Comparison of ENCODE assay signal across 24 cellular contexts in the genomic region with DNA sequence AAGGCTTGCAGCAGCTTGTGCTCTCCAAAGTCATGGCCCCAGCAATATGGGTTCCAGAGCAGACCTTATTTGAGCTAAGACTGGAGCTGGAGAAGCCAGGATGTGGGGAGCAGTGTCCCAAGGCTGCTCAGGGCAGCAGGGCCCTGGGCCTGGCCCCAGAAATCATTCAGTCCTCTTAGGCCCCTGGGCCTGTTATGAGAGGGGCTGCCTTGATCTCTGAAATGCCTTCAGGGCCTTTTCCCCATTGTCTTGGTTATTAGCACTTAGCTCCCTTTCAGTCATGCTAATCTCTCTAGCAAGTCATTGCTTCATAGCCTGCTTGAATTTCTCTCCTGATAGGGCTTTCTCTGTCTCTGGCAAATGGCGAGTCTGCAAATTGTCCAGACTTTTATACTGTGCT. TPM values are rescaled to one million over a fixed set of nuclear protein-coding genes. Genes with fewer than 3 reads are reported as not detected.
"Had no signal": no experiment of that assay in that cellular context is flagged by ENCODE, and none has a peak within 500 bp of the region (broad histone marks: within the 10 kb centered on the region; RNA-seq: fewer than 3 reads in every experiment).

No MANE protein-coding gene starts in this region.

- H3K36me3 ChIP-seq: SJCRH30 had no signal

- H3K27ac ChIP-seq: HL-60, RWPE1, SJCRH30 had no signal

- H3K27ac Mint-ChIP-seq: IgD-negative memory B cell had no signal

- ATAC-seq: Panc1, PC-3, SK-N-SH treated with all-trans-retinoic acid at 6 μM for 48 hours had no signal

- H3K27me3 Mint-ChIP-seq: IgD-negative memory B cell had no signal

- H3K4me1 ChIP-seq: SJCRH30 had no signal

- DNase-seq: KBM-7, MV-4-11, NCI-H1048, NCI-H1105, NCI-H1417, NCI-H1436 treated with DMSO at 0.1 percent for 48 hours, NCI-H1694, NCI-H187 treated with DMSO at 0.1 percent for 48 hours, NCI-H2029 treated with DMSO at 0.1 percent for 48 hours, NCI-H2107, NCI-H2227 treated with DMSO at 0.1 percent for 48 hours, NCI-H524, NCI-H526 treated with DMSO at 0.1 percent for 48 hours, NCI-H748 treated with DMSO at 0.1 percent for 48 hours, PC-3, SHP77 treated with DMSO at 0.1 percent for 48 hours, SJCRH30, T-helper 1 cell had no signal

- H3K4me3 ChIP-seq: SJCRH30 had no signal

- H3K4me1 Mint-ChIP-seq: IgD-negative memory B cell had no signal

- H3K4me3 Mint-ChIP-seq: IgD-negative memory B cell had no signal

- FAIRE-seq: HTR-8/SVneo had no signal

- H3K27me3 ChIP-seq: SJCRH30 had no signal

RNA-seq across cellular contexts. Expression of a gene that starts 9.1 kb away (rescaled TPM):
- total RNA-seq: SJCRH30 had no signal
- polyA plus RNA-seq: IgD-negative memory B cell had no signal
